ENCODE assay signal across 10 cellular contexts in genomic region chr4:184513802-184514120, GRCh38. TPM values are rescaled to one million over a fixed set of nuclear protein-coding genes. Genes with fewer than 3 reads are reported as not detected.
DNase-seq lines count a peak whose midpoint lies in the region; ATAC-seq, FAIRE-seq and TF ChIP-seq lines count a peak whose summit lies in the region.
"Had no signal": no experiment of that assay in that cellular context is flagged by ENCODE, and none has a peak within 500 bp of the region (broad histone marks: within the 10 kb centered on the region; RNA-seq: fewer than 3 reads in every experiment).

No MANE protein-coding gene starts in this region.

- ATAC-seq in GM19043 (IDR thresholded peaks at IDR 0.05; ENCODE audit: low read depth, unreplicated experiment): peak; percentile 1
- peak; percentile 14 for ATAC-seq in HG03280 (IDR thresholded peaks at IDR 0.05; ENCODE audit: unreplicated experiment)
- no peak for ATAC-seq in HepG2

- H3K4me3 ChIP-seq in AG10803 (ENCODE audit: low read length): peak overlapping the region; percentile 42
- H3K4me3 ChIP-seq in Karpas-422 (ENCODE audit: low read length): no peak overlapping the region
- no peak overlapping the region for H3K4me3 ChIP-seq in HepG2 (replicated peaks in 1 of 3; ENCODE audit: insufficient read depth in 1 of 3, low read depth in 2 of 3, low read length in 3 of 3)

- H3K9me2 ChIP-seq in Karpas-422 (replicated peaks; ENCODE audit: insufficient read depth, low read length): no peaks in the 10 kb centered on the region

- no peak for FAIRE-seq in HepG2 (lab: Jason Lieb, UNC)
- FAIRE-seq: endometrium had no signal

- no peaks in the 10 kb centered on the region for H4K20me1 ChIP-seq in Karpas-422 (ENCODE audit: insufficient read depth, low read depth, low read length)
- H4K20me1 ChIP-seq in HepG2 (ENCODE audit: insufficient read depth, low read length): no peaks in the 10 kb centered on the region

- H3K27me3 ChIP-seq in Karpas-422 (ENCODE audit: low read length) (no peaks in the 10 kb centered on the region), HepG2 (ENCODE audit: control insufficient read depth in 1 of 2, insufficient read depth in 2 of 2, low read length in 2 of 2) (peaks cover 0 to 6% of the 10 kb centered on the region in 2 experiments; a peak in 1 of 5 replicates)

- peaks cover 11% of the 10 kb centered on the region for H3K9me3 Mint-ChIP-seq in dendritic cell treated with granulocyte-macrophage colony-stimulating factor and Interleukin-4, amounts not matched to agents 40 ng/mL and 50 ng/mL, for 4 days

- POLR2A ChIA-PET in HepG2 (lab: Yijun Ruan, JAX): interaction anchor here (1.4 to 1.5 kb wide), 2 partner anchors 23 to 39 kb away, joined by 5 to 7 read pairs; partner anchors contain the start of gene IRF2

- peak overlapping the region; percentile 20 for H3K4me3 Mint-ChIP-seq in dendritic cell treated with granulocyte-macrophage colony-stimulating factor and Interleukin-4, amounts not matched to agents 40 ng/mL and 50 ng/mL, for 4 days

- H3K4me1 Mint-ChIP-seq in dendritic cell treated with granulocyte-macrophage colony-stimulating factor and Interleukin-4, amounts not matched to agents 40 ng/mL and 50 ng/mL, for 4 days (ENCODE audit: low read depth): peaks cover 53% of the 10 kb centered on the region

- no TSS peak for BruUV-seq in HepG2 (replicated peaks; lab: Mats Ljungman, UMichigan)

- H3K36me3 ChIP-seq in Karpas-422 (ENCODE audit: insufficient read depth, low read length): no peaks in the 10 kb centered on the region
- no peaks in the 10 kb centered on the region for H3K36me3 ChIP-seq in HepG2 (replicated peaks in 1 of 2; ENCODE audit: control insufficient read depth in 1 of 2, insufficient read depth in 2 of 2, low read length in 2 of 2)

- intact Hi-C loops in dendritic cell treated with granulocyte-macrophage colony-stimulating factor and Interleukin-4, amounts not matched to agents 40 ng/mL and 50 ng/mL, for 4 days (cut with micrococcal nuclease): loop anchor here (2.0 kb wide), 2 partner anchors 23 to 39 kb away; partner anchors contain the start of gene IRF2
- intact Hi-C loops in HepG2 (cut with micrococcal nuclease; ENCODE audit: unreplicated experiment): no loop called here

- TF ChIP-seq EP300 in HepG2 (IDR thresholded peaks at IDR 0.05; ENCODE audit: low read depth in 2 of 2, low read length in 2 of 2): no peak
- no peak for TF ChIP-seq EP300 in HepG2 (CRISPR knock-in tag; IDR thresholded peaks at IDR 0.05; ENCODE audit: borderline replicate concordance)

- CTCF ChIA-PET in HepG2 (lab: Yijun Ruan, JAX; ENCODE audit: low intra/inter-chr PET ratio, low total read pairs): no interaction called here

- H3K79me2 ChIP-seq in Karpas-422 (ENCODE audit: low read length) (no peaks in the 10 kb centered on the region), HepG2 (ENCODE audit: insufficient read depth, low read length) (no peaks in the 10 kb centered on the region)

- H3K27me3 Mint-ChIP-seq in dendritic cell treated with granulocyte-macrophage colony-stimulating factor and Interleukin-4, amounts not matched to agents 40 ng/mL and 50 ng/mL, for 4 days: no peaks in the 10 kb centered on the region

- TF ChIP-seq RAD21 in HepG2 (CRISPR knock-in tag; IDR thresholded peaks at IDR 0.05): no peak

- H3K4me2 ChIP-seq in Karpas-422 (ENCODE audit: low read depth, low read length, poor library complexity, severe bottlenecking): no peak overlapping the region
- no peak overlapping the region for H3K4me2 ChIP-seq in HepG2 (ENCODE audit: low read depth, low read length)

- H3K9ac ChIP-seq in Karpas-422 (ENCODE audit: low read length) (no peak overlapping the region), HepG2 (ENCODE audit: insufficient read depth, low read depth, low read length) (no peak overlapping the region)

- no peak for DNase-seq in AG10803 (ENCODE audit: low read depth)
- DNase-seq in DMS 273 treated with DMSO at 0.1 percent for 48 hours (lab: John Stamatoyannopoulos, UW): no peak
- DNase-seq in Karpas-422: no peak
- DNase-seq in HK-2 (ENCODE audit: unreplicated experiment): no peak
- no peak for DNase-seq in HepG2 (ENCODE audit: low spot score)
- DNase-seq: DMS79 treated with DMSO at 0.1 percent for 48 hours had no signal

- TF ChIP-seq CTCF in AG10803 (conservative IDR thresholded peaks at IDR 0.05; ENCODE audit: low read length): no peak
- TF ChIP-seq CTCF in HepG2 (CRISPR knock-in tag; IDR thresholded peaks at IDR 0.05): no peak

- no peaks in the 10 kb centered on the region for H3K36me3 Mint-ChIP-seq in dendritic cell treated with granulocyte-macrophage colony-stimulating factor and Interleukin-4, amounts not matched to agents 40 ng/mL and 50 ng/mL, for 4 days (ENCODE audit: low read depth)

- WGBS in HepG2 (ENCODE audit: low lambda C conversion rate): 52% methylated on average over 2 of the region's 2 CpGs

- no peaks in the 10 kb centered on the region for H3K9me3 ChIP-seq in Karpas-422 (ENCODE audit: low read length)
- peaks cover 7% of the 10 kb centered on the region for H3K9me3 ChIP-seq in HepG2 (ENCODE audit: low read length)

- H3K4me1 ChIP-seq in Karpas-422 (ENCODE audit: low read length): peaks cover 3% of the 10 kb centered on the region; the same call in 1 of the 2 replicates
- peaks cover 22% of the 10 kb centered on the region; the same call in 1 of the 2 replicates for H3K4me1 ChIP-seq in HepG2 (ENCODE audit: insufficient read depth, low read length)

- in situ Hi-C loops in HepG2 (cut with HindIII; ENCODE audit: extremely low pct_ligation_motif_present, low pct_unique_long_range_greater_than_20kb): no loop called here

- peak overlapping the region; percentile 83 for H3K27ac Mint-ChIP-seq in dendritic cell treated with granulocyte-macrophage colony-stimulating factor and Interleukin-4, amounts not matched to agents 40 ng/mL and 50 ng/mL, for 4 days

- H3K27ac ChIP-seq in Karpas-422 (ENCODE audit: low read length): no peak overlapping the region
- H3K27ac ChIP-seq in HepG2 (ENCODE audit: extremely low read length, insufficient read depth, low read length): no peak overlapping the region

- no peak overlapping the region for H2AFZ ChIP-seq in Karpas-422 (ENCODE audit: low read length)
- no peak overlapping the region for H2AFZ ChIP-seq in HepG2 (ENCODE audit: low read length)

- no peak for TF ChIP-seq POLR2A in HepG2 (IDR thresholded peaks at IDR 0.05; ENCODE audit: insufficient read depth in 1 of 2, low read depth in 2 of 2, low read length in 2 of 2)

TF ChIP-seq in HepG2, 621 proteins besides CTCF, POLR2A, EP300 and RAD21:
- TF ChIP-seq IRF9 (CRISPR knock-in tag; IDR thresholded peaks at IDR 0.05; ENCODE audit: borderline replicate concordance): no peak

RNA-seq across cellular contexts. Expression of gene IRF2, which starts 39.4 kb away (rescaled TPM):
- total RNA-seq in Karpas-422 (2014; rRNA removed; shearing (Covaris generic); ENCODE audit: low replicate concordance): 29.8 and 35.5 TPM in 2 replicates
- 15.5 and 24.8 TPM in 2 replicates for total RNA-seq in HepG2 (2016; rRNA removed; fragmentation: Illumina TruSeq; extraction: Trizol)
- 5.4 TPM in 2 replicates for total RNA-seq in HepG2 (2016; cell fraction: cytosol; rRNA removed; fragmentation: Illumina TruSeq; extraction: Trizol; ENCODE audit: low read depth)
- 17.9 and 20.9 TPM in 2 replicates for total RNA-seq in HepG2 (2016; cell fraction: insoluble cytoplasmic fraction; rRNA removed; fragmentation: Illumina TruSeq; extraction: Trizol)
- total RNA-seq in HepG2 (2016; cell fraction: membrane; rRNA removed; fragmentation: Illumina TruSeq; extraction: Trizol): 7.7 and 9.9 TPM in 2 replicates
- 17.7 and 22.0 TPM in 2 replicates for total RNA-seq in HepG2 (2016; cell fraction: nucleus; rRNA removed; fragmentation: Illumina TruSeq; extraction: Trizol)
- polyA plus RNA-seq in HepG2 (2011; rRNA removed): 26.0 and 28.8 TPM in 2 replicates
- 21.1 and 25.7 TPM in 2 replicates for polyA plus RNA-seq in HepG2 (2011; cell fraction: cytosol; rRNA removed)
- 16.4 and 17.7 TPM in 2 replicates for polyA plus RNA-seq in HepG2 (2011; cell fraction: nucleus; rRNA removed)
- 21.7 and 29.0 TPM in 2 replicates for polyA plus RNA-seq in HepG2 (2012)
- 1.6 and 1.8 TPM in 2 replicates for polyA plus RNA-seq in HepG2 (2016; cell fraction: cytosol; fragmentation: Illumina TruSeq; extraction: Trizol; ENCODE audit: low read depth)
- polyA plus RNA-seq in HepG2 (2016; cell fraction: insoluble cytoplasmic fraction; fragmentation: Illumina TruSeq; extraction: Trizol; ENCODE audit: low read depth): 24.7 and 29.5 TPM in 2 replicates
- polyA plus RNA-seq in HepG2 (2016; cell fraction: membrane; fragmentation: Illumina TruSeq; extraction: Trizol; ENCODE audit: low read depth): 4.4 and 4.5 TPM in 2 replicates
- polyA plus RNA-seq in HepG2 (2016; cell fraction: nucleus; fragmentation: Illumina TruSeq; extraction: Trizol; ENCODE audit: insufficient read depth, low read depth): 14.4 and 16.3 TPM in 2 replicates
- 18.1 and 29.1 TPM in 2 replicates for polyA minus RNA-seq in HepG2 (2011; rRNA and poly(A)+ RNA removed; ENCODE audit: low replicate concordance)
- polyA minus RNA-seq in HepG2 (2011; cell fraction: cytosol; rRNA and poly(A)+ RNA removed): 29.9 and 31.0 TPM in 2 replicates
- polyA minus RNA-seq in HepG2 (2011; cell fraction: nucleus; rRNA and poly(A)+ RNA removed): 43.4 and 57.2 TPM in 2 replicates
